1 cellular context compared by ENCODE assay signal in genomic region chr1:206052919-206053534, GRCh38.
A peak's percentile ranks its signal among the peaks of the same experiment; 100 is the strongest.
TF ChIP-seq lines count a peak whose summit lies in the region.

A gene with protein sequence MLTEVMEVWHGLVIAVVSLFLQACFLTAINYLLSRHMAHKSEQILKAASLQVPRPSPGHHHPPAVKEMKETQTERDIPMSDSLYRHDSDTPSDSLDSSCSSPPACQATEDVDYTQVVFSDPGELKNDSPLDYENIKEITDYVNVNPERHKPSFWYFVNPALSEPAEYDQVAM (plus strand): TSS chr1:206053173. CDS start chr1:206097829, 44,656 bp downstream.

TF ChIP-seq in GM12878, 131 proteins besides CTCF, POLR2A, EP300 and RAD21:
- TF ChIP-seq ASH2L (IDR thresholded peaks at IDR 0.05; ENCODE audit: borderline replicate concordance, low read depth) (0 out of 2 replicates have a peak, but pooled peaks have one; percentile 32), BMI1 (IDR thresholded peaks at IDR 0.05; ENCODE audit: borderline replicate concordance) (peak; percentile 4; the same call in 1 of the 2 replicates), MTA2 (IDR thresholded peaks at IDR 0.05; ENCODE audit: low read depth) (peak; percentile 59), HDAC6 (IDR thresholded peaks at IDR 0.05; ENCODE audit: unreplicated experiment) (peak; percentile 34), PAX5 (IDR thresholded peaks at IDR 0.05; ENCODE audit: borderline replicate concordance, low read depth, low read length) (peak; percentile 69; the same call in 1 of the 2 replicates), IKZF2 (IDR thresholded peaks at IDR 0.05) (peak; percentile 87 to 91), CHD4 (IDR thresholded peaks at IDR 0.05) (0 out of 2 replicates have a peak, but pooled peaks have one; percentile 90), DPF2 (IDR thresholded peaks at IDR 0.05) (peak; percentile 88), SMARCA5 (IDR thresholded peaks at IDR 0.05) (peak; percentile 59), IKZF1 (conservative IDR thresholded peaks at IDR 0.05) (peak; percentile 79), BACH1 (IDR thresholded peaks at IDR 0.05; ENCODE audit: borderline replicate concordance) (peak; percentile 40; the same call in 1 of the 2 replicates), ZNF207 (IDR thresholded peaks at IDR 0.05; ENCODE audit: borderline replicate concordance) (peak; percentile 83), HDGF (IDR thresholded peaks at IDR 0.05) (peak; percentile 99), ETV6 (conservative IDR thresholded peaks at IDR 0.05 in 1 of 2, IDR thresholded peaks at IDR 0.05 in 1 of 2; ENCODE audit: borderline replicate concordance in 1 of 2, low read depth in 1 of 2) (peak in 1 of 2 experiments; percentile 51; a peak in 2 of 4 replicates), IRF4 (IDR thresholded peaks at IDR 0.05; ENCODE audit: low read depth, low read length) (peak; percentile 87), CREM (IDR thresholded peaks at IDR 0.05; ENCODE audit: low read depth) (peak; percentile 23; the same call in 1 of the 2 replicates), NFIC (IDR thresholded peaks at IDR 0.05; ENCODE audit: low read depth, low read length) (0 out of 2 replicates have a peak, but pooled peaks have one; percentile 48), IRF3 (IDR thresholded peaks at IDR 0.05) (peak; percentile 9; the same call in 1 of the 2 replicates), MEF2B (IDR thresholded peaks at IDR 0.05; ENCODE audit: partially characterized antibody, poor library complexity, severe bottlenecking) (peak; percentile 4), POU2F2 (IDR thresholded peaks at IDR 0.05; ENCODE audit: borderline replicate concordance, low read depth, low read length) (0 out of 3 replicates have a peak, but pooled peaks have one; percentile 5), NBN (IDR thresholded peaks at IDR 0.05) (peak; percentile 92), JUNB (IDR thresholded peaks at IDR 0.05) (peak; percentile 75), RUNX3 (IDR thresholded peaks at IDR 0.05; ENCODE audit: low read length) (peak; percentile 76), ATF7 (IDR thresholded peaks at IDR 0.05; ENCODE audit: low read depth) (peak; percentile 63), BHLHE40 (IDR thresholded peaks at IDR 0.05; ENCODE audit: borderline replicate concordance in 1 of 2, low read depth in 2 of 2, low read length in 1 of 2) (peak in 1 of 2 experiments; percentile 27; a peak in 1 of 4 replicates), ATF2 (IDR thresholded peaks at IDR 0.05; ENCODE audit: low read length) (peak; percentile 45; the same call in 1 of the 2 replicates), FOXM1 (IDR thresholded peaks at IDR 0.05; ENCODE audit: low read depth, low read length) (0 out of 2 replicates have a peak, but pooled peaks have one; percentile 7), POLR2AphosphoS5 (IDR thresholded peaks at IDR 0.05; ENCODE audit: low read length) (peak; percentile 52; the same call in 1 of the 2 replicates), GATAD2B (conservative IDR thresholded peaks at IDR 0.05; ENCODE audit: low read depth) (peak; percentile 38; the same call in 1 of the 2 replicates), MLLT1 (IDR thresholded peaks at IDR 0.05) (peak; percentile 96), SPI1 (IDR thresholded peaks at IDR 0.05; ENCODE audit: borderline replicate concordance, insufficient read depth, low read depth, low read length) (peak; percentile 10; the same call in 1 of the 2 replicates), YY1 (IDR thresholded peaks at IDR 0.05; ENCODE audit: low read depth, low read length) (0 out of 2 replicates have a peak, but pooled peaks have one; percentile 9)
- TF ChIP-seq, protein P1, sequence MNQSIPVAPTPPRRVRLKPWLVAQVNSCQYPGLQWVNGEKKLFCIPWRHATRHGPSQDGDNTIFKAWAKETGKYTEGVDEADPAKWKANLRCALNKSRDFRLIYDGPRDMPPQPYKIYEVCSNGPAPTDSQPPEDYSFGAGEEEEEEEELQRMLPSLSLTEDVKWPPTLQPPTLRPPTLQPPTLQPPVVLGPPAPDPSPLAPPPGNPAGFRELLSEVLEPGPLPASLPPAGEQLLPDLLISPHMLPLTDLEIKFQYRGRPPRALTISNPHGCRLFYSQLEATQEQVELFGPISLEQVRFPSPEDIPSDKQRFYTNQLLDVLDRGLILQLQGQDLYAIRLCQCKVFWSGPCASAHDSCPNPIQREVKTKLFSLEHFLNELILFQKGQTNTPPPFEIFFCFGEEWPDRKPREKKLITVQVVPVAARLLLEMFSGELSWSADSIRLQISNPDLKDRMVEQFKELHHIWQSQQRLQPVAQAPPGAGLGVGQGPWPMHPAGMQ (IDR thresholded peaks at IDR 0.05; ENCODE audit: borderline replicate concordance) = peak; percentile 31; the same call in 1 of the 2 replicates
- TF ChIP-seq, protein P2, sequence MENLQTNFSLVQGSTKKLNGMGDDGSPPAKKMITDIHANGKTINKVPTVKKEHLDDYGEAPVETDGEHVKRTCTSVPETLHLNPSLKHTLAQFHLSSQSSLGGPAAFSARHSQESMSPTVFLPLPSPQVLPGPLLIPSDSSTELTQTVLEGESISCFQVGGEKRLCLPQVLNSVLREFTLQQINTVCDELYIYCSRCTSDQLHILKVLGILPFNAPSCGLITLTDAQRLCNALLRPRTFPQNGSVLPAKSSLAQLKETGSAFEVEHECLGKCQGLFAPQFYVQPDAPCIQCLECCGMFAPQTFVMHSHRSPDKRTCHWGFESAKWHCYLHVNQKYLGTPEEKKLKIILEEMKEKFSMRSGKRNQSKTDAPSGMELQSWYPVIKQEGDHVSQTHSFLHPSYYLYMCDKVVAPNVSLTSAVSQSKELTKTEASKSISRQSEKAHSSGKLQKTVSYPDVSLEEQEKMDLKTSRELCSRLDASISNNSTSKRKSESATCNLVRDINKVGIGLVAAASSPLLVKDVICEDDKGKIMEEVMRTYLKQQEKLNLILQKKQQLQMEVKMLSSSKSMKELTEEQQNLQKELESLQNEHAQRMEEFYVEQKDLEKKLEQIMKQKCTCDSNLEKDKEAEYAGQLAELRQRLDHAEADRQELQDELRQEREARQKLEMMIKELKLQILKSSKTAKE (IDR thresholded peaks at IDR 0.05; ENCODE audit: low read depth, poor library complexity, severe bottlenecking) = peak; percentile 51
- TF ChIP-seq, protein P3, sequence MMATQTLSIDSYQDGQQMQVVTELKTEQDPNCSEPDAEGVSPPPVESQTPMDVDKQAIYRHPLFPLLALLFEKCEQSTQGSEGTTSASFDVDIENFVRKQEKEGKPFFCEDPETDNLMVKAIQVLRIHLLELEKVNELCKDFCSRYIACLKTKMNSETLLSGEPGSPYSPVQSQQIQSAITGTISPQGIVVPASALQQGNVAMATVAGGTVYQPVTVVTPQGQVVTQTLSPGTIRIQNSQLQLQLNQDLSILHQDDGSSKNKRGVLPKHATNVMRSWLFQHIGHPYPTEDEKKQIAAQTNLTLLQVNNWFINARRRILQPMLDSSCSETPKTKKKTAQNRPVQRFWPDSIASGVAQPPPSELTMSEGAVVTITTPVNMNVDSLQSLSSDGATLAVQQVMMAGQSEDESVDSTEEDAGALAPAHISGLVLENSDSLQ (IDR thresholded peaks at IDR 0.05) = peak; percentile 72
- TF ChIP-seq, protein P4, sequence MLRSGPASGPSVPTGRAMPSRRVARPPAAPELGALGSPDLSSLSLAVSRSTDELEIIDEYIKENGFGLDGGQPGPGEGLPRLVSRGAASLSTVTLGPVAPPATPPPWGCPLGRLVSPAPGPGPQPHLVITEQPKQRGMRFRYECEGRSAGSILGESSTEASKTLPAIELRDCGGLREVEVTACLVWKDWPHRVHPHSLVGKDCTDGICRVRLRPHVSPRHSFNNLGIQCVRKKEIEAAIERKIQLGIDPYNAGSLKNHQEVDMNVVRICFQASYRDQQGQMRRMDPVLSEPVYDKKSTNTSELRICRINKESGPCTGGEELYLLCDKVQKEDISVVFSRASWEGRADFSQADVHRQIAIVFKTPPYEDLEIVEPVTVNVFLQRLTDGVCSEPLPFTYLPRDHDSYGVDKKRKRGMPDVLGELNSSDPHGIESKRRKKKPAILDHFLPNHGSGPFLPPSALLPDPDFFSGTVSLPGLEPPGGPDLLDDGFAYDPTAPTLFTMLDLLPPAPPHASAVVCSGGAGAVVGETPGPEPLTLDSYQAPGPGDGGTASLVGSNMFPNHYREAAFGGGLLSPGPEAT (IDR thresholded peaks at IDR 0.05; ENCODE audit: low read depth) = peak; percentile 67
